Comparison of ENCODE assay signal across 1 cellular context in the genomic region with DNA sequence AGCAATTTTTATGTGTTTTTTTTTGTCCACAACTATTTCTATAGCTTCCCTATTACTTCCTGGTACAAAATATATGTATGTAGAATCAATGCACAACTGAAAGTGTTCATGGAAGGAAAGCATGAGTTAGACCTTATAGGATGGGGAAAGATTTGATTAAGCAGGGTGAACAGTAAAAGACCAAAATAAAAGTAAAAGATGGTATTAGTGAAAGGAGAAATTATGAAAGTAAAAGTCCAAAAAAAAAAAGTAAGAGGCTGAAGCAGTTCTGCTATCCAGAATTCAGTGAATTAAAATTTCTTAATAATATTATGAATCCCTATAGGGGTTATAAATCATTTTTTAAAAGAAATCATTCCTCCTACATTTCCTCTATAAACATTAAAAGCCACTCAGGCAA.
TF ChIP-seq lines count a peak whose summit lies in the region.

No MANE protein-coding gene starts in this region.

TF ChIP-seq in GM23338, 12 proteins besides CTCF, POLR2A, EP300 and RAD21 (continued from another document):
- TF ChIP-seq REST (IDR thresholded peaks at IDR 0.05; ENCODE audit: unreplicated experiment), result no peak
- TF ChIP-seq, protein P1, sequence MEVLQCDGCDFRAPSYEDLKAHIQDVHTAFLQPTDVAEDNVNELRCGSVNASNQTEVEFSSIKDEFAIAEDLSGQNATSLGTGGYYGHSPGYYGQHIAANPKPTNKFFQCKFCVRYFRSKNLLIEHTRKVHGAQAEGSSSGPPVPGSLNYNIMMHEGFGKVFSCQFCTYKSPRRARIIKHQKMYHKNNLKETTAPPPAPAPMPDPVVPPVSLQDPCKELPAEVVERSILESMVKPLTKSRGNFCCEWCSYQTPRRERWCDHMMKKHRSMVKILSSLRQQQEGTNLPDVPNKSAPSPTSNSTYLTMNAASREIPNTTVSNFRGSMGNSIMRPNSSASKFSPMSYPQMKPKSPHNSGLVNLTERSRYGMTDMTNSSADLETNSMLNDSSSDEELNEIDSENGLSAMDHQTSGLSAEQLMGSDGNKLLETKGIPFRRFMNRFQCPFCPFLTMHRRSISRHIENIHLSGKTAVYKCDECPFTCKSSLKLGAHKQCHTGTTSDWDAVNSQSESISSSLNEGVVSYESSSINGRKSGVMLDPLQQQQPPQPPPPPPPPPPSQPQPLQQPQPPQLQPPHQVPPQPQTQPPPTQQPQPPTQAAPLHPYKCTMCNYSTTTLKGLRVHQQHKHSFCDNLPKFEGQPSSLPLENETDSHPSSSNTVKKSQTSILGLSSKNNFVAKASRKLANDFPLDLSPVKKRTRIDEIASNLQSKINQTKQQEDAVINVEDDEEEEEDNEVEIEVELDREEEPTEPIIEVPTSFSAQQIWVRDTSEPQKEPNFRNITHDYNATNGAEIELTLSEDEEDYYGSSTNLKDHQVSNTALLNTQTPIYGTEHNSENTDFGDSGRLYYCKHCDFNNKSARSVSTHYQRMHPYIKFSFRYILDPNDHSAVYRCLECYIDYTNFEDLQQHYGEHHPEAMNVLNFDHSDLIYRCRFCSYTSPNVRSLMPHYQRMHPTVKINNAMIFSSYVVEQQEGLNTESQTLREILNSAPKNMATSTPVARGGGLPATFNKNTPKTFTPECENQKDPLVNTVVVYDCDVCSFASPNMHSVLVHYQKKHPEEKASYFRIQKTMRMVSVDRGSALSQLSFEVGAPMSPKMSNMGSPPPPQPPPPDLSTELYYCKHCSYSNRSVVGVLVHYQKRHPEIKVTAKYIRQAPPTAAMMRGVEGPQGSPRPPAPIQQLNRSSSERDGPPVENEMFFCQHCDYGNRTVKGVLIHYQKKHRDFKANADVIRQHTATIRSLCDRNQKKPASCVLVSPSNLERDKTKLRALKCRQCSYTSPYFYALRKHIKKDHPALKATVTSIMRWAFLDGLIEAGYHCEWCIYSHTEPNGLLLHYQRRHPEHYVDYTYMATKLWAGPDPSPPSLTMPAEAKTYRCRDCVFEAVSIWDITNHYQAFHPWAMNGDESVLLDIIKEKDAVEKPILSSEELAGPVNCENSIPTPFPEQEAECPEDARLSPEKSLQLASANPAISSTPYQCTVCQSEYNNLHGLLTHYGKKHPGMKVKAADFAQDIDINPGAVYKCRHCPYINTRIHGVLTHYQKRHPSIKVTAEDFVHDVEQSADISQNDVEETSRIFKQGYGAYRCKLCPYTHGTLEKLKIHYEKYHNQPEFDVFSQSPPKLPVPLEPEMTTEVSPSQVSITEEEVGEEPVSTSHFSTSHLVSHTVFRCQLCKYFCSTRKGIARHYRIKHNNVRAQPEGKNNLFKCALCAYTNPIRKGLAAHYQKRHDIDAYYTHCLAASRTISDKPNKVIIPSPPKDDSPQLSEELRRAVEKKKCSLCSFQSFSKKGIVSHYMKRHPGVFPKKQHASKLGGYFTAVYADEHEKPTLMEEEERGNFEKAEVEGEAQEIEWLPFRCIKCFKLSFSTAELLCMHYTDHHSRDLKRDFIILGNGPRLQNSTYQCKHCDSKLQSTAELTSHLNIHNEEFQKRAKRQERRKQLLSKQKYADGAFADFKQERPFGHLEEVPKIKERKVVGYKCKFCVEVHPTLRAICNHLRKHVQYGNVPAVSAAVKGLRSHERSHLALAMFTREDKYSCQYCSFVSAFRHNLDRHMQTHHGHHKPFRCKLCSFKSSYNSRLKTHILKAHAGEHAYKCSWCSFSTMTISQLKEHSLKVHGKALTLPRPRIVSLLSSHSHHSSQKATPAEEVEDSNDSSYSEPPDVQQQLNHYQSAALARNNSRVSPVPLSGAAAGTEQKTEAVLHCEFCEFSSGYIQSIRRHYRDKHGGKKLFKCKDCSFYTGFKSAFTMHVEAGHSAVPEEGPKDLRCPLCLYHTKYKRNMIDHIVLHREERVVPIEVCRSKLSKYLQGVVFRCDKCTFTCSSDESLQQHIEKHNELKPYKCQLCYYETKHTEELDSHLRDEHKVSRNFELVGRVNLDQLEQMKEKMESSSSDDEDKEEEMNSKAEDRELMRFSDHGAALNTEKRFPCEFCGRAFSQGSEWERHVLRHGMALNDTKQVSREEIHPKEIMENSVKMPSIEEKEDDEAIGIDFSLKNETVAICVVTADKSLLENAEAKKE (CRISPR knock-in tag; IDR thresholded peaks at IDR 0.05), result no peak
- TF ChIP-seq, protein P2, sequence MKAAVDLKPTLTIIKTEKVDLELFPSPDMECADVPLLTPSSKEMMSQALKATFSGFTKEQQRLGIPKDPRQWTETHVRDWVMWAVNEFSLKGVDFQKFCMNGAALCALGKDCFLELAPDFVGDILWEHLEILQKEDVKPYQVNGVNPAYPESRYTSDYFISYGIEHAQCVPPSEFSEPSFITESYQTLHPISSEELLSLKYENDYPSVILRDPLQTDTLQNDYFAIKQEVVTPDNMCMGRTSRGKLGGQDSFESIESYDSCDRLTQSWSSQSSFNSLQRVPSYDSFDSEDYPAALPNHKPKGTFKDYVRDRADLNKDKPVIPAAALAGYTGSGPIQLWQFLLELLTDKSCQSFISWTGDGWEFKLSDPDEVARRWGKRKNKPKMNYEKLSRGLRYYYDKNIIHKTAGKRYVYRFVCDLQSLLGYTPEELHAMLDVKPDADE (IDR thresholded peaks at IDR 0.05), result no peak
- TF ChIP-seq EZH2phosphoT487 (IDR thresholded peaks at IDR 0.05; ENCODE audit: unreplicated experiment), result no peak
- TF ChIP-seq CREB1 (CRISPR knock-in tag; IDR thresholded peaks at IDR 0.05; ENCODE audit: low read depth), result no peak
